In the genomic region with DNA sequence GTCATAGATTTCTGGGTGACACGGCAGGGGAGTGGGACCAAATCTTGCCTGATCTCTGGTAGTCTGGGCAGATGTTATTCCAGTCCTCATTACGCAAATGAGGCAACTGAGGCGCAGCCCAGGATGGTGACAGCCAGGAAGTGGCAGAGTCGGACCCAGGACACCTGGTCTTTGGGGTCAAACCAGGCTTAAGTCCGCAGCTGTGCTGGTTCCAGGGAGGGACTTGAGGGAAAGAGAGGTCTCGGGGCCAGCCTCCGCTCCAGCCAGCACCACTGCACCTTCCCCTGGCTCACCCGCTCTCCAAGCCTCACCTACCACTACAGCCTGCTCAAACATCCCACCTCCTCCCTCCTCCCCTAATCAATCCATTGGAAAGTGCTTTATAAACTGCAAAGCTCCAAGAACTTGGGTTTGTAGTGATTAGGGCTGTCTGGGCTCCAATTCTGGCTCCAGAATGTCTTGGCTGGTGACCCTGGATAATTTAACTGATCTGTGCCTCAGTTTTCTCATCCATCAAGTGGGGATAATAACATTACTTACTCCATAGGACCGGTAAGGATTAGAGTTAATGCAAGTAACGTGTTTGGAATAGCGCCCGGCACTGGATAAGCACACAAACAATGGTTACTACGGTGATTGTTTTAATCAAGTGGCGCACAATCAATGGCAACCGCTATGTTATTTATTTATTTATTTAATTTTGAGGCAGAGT, we compare ENCODE assay signal across 1 cellular context.
TF ChIP-seq lines count a peak whose summit lies in the region.

No MANE protein-coding gene starts in this region.

TF ChIP-seq in WTC11, 78 proteins besides CTCF, POLR2A, EP300 and RAD21 (continued from another document):
- TF ChIP-seq, protein P1, sequence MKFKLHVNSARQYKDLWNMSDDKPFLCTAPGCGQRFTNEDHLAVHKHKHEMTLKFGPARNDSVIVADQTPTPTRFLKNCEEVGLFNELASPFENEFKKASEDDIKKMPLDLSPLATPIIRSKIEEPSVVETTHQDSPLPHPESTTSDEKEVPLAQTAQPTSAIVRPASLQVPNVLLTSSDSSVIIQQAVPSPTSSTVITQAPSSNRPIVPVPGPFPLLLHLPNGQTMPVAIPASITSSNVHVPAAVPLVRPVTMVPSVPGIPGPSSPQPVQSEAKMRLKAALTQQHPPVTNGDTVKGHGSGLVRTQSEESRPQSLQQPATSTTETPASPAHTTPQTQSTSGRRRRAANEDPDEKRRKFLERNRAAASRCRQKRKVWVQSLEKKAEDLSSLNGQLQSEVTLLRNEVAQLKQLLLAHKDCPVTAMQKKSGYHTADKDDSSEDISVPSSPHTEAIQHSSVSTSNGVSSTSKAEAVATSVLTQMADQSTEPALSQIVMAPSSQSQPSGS (CRISPR knock-in tag; IDR thresholded peaks at IDR 0.05; ENCODE audit: borderline replicate concordance, low read depth) = no peak
- TF ChIP-seq, protein P2, sequence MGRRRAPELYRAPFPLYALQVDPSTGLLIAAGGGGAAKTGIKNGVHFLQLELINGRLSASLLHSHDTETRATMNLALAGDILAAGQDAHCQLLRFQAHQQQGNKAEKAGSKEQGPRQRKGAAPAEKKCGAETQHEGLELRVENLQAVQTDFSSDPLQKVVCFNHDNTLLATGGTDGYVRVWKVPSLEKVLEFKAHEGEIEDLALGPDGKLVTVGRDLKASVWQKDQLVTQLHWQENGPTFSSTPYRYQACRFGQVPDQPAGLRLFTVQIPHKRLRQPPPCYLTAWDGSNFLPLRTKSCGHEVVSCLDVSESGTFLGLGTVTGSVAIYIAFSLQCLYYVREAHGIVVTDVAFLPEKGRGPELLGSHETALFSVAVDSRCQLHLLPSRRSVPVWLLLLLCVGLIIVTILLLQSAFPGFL (CRISPR knock-in tag; IDR thresholded peaks at IDR 0.05; ENCODE audit: borderline replicate concordance) = no peak
- 0 out of 2 replicates have a peak, but pooled peaks have one; percentile 67 for TF ChIP-seq NFE2L1 (CRISPR knock-in tag; IDR thresholded peaks at IDR 0.05)
- TF ChIP-seq GRHL2 (CRISPR knock-in tag; IDR thresholded peaks at IDR 0.05; ENCODE audit: insufficient replicate concordance, severe bottlenecking) = no peak
- no peak for TF ChIP-seq ZNF671 (CRISPR knock-in tag; IDR thresholded peaks at IDR 0.05)
- no peak for TF ChIP-seq SOX15 (CRISPR knock-in tag; IDR thresholded peaks at IDR 0.05)
- TF ChIP-seq HMGA2 (CRISPR knock-in tag; IDR thresholded peaks at IDR 0.05) = no peak
- TF ChIP-seq, protein P3, sequence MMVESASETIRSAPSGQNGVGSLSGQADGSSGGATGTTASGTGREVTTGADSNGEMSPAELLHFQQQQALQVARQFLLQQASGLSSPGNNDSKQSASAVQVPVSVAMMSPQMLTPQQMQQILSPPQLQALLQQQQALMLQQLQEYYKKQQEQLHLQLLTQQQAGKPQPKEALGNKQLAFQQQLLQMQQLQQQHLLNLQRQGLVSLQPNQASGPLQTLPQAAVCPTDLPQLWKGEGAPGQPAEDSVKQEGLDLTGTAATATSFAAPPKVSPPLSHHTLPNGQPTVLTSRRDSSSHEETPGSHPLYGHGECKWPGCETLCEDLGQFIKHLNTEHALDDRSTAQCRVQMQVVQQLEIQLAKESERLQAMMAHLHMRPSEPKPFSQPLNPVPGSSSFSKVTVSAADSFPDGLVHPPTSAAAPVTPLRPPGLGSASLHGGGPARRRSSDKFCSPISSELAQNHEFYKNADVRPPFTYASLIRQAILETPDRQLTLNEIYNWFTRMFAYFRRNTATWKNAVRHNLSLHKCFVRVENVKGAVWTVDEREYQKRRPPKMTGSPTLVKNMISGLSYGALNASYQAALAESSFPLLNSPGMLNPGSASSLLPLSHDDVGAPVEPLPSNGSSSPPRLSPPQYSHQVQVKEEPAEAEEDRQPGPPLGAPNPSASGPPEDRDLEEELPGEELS (CRISPR knock-in tag; IDR thresholded peaks at IDR 0.05) = no peak
